In genomic region chr4:3485882-3486555, GRCh38 we compare ENCODE assay signal across 1 cellular context.
A peak's percentile ranks its signal among the peaks of the same experiment; 100 is the strongest.
TF ChIP-seq lines count a peak whose summit lies in the region.

No MANE protein-coding gene starts in this region.

TF ChIP-seq in HEK293, 187 proteins besides CTCF, POLR2A, EP300 and RAD21 (continued from another document):
- TF ChIP-seq TSHZ1 (tag by site-specific recombination; IDR thresholded peaks at IDR 0.05; ENCODE audit: borderline replicate concordance) (no peak), SP7 (tag by site-specific recombination; IDR thresholded peaks at IDR 0.05) (no peak), GLIS2 (tag by site-specific recombination; IDR thresholded peaks at IDR 0.05) (peak; percentile 38; the same call in 1 of the 2 replicates)
